In the genomic region with DNA sequence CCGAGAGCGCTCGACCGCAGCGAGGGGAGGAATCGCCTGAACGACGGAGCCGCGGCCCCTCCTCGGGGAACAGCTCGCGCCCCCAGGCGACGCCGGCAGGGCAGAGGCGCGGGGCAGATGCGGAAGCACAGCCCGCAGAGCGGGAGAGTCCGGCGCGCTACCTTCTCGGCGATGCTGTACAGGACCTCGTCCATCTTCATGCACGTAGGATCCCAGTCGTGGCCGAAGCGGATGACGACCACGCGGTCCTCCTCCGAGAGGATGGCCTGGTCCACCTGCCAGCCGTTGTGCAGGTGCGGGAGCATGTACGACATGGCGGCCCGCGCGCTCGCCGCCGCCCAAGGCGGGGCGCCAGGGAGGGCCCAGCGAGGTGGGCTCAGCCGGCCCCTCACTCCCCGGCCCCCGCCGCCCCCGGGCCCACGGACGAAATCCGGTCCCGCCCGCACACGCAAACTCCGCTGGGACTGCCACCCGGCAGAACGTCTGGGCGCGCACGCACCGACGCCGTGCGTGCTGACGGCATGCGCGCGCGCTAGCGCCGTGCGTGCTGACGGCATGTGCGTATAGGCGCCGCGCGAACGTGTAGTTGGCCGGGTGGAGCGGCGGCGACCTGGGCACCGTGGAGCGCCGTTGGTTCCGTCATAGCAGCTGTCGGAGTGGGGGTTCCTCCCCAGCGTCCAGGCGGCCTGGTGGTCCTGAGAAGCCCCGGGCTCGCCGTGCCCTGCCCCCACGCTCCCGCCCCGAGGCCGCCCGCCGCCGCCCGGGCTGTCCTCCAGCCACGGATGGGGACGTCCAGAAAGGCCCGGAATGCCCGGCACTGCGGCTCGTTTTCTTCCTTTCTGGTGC, we compare ENCODE assay signal across 8 cellular contexts. TPM values are rescaled to one million over a fixed set of nuclear protein-coding genes. Genes with fewer than 3 reads are reported as not detected.
A peak's percentile ranks its signal among the peaks of the same experiment; 100 is the strongest.
DNase-seq lines count a peak whose midpoint lies in the region; TF ChIP-seq lines count a peak whose summit lies in the region.

A gene with protein sequence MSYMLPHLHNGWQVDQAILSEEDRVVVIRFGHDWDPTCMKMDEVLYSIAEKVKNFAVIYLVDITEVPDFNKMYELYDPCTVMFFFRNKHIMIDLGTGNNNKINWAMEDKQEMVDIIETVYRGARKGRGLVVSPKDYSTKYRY (minus strand): TSS at position 485 of the 846 bp plus-strand sequence. CDS start 171 bp downstream, at position 314.

- no peak for TF ChIP-seq EP300 in SK-N-SH (IDR thresholded peaks at IDR 0.05; ENCODE audit: borderline replicate concordance in 1 of 2, low read depth in 1 of 2, low read length in 1 of 2)

- WGBS in SK-N-SH (ENCODE audit: low lambda C conversion rate): 3% methylated on average over 27 of the region's 112 CpGs
- 1 to 2% methylated on average over 13 to 104 of the region's 112 CpGs for WGBS in testis, 2 donors

- no peaks in the 10 kb centered on the region for H4K20me1 ChIP-seq in MM.1S (ENCODE audit: insufficient read depth, low read length)
- peaks cover 42% of the 10 kb centered on the region for H4K20me1 ChIP-seq in SK-N-SH (ENCODE audit: insufficient read depth)
- peaks cover 39% of the 10 kb centered on the region for H4K20me1 ChIP-seq in osteoblast (ENCODE audit: insufficient read depth, low read length)

- H3F3A ChIP-seq in MM.1S (ENCODE audit: insufficient read depth, low read length): no peaks in the 10 kb centered on the region
- peaks cover 14% of the 10 kb centered on the region for H3F3A ChIP-seq in SK-N-SH (replicated peaks; ENCODE audit: insufficient read depth)

- TF ChIP-seq CTCF in MM.1S (IDR thresholded peaks at IDR 0.05; ENCODE audit: low read length) (peak; percentile 27), SK-N-SH (IDR thresholded peaks at IDR 0.05) (0 out of 2 replicates have a peak, but pooled peaks have one; percentile 40), osteoblast (IDR thresholded peaks at IDR 0.05; ENCODE audit: extremely low read depth, low read depth, low read length) (peak; percentile 7), testis (IDR thresholded peaks at IDR 0.05) (peak in 1 of 3 experiments; percentile 16)

- H3K27ac ChIP-seq in MM.1S (ENCODE audit: low read length) (peak within 1 kb of the TSS; percentile 65; the same call in 1 of the 2 replicates), SK-N-SH (ENCODE audit: low read depth in 2 of 2, low read length in 1 of 2) (peak within 1 kb of the TSS; percentile 85 to 86), osteoblast (ENCODE audit: low read depth, low read length) (peak within 1 kb of the TSS; percentile 96), testis (peak within 1 kb of the TSS; percentile 96 to 97)

- peaks cover 50% of the 10 kb centered on the region for H3K79me2 ChIP-seq in MM.1S (ENCODE audit: low read length)
- H3K79me2 ChIP-seq in SK-N-SH (ENCODE audit: insufficient read depth): peaks cover 50% of the 10 kb centered on the region
- H3K79me2 ChIP-seq in osteoblast (ENCODE audit: insufficient read depth, low read length): peaks cover 52% of the 10 kb centered on the region

- H3K9me3 ChIP-seq in MM.1S (replicated peaks; ENCODE audit: insufficient read depth, low read length): no peaks in the 10 kb centered on the region
- no peaks in the 10 kb centered on the region for H3K9me3 ChIP-seq in SK-N-SH
- no peaks in the 10 kb centered on the region for H3K9me3 ChIP-seq in osteoblast (ENCODE audit: low read depth, low read length)
- no peaks in the 10 kb centered on the region for H3K9me3 ChIP-seq in testis

- no peak for TF ChIP-seq RAD21 in SK-N-SH (IDR thresholded peaks at IDR 0.05; ENCODE audit: low read length)

- intact Hi-C loops in testis (cut with DNase I; ENCODE audit: low total_unique reads): no loop called here

- no peaks in the 10 kb centered on the region for H3K27me3 ChIP-seq in MM.1S (replicated peaks; ENCODE audit: insufficient read depth, low read length)
- H3K27me3 ChIP-seq in SK-N-SH (ENCODE audit: insufficient read depth): no peaks in the 10 kb centered on the region
- no peaks in the 10 kb centered on the region for H3K27me3 ChIP-seq in osteoblast (ENCODE audit: insufficient read depth, low read length)
- no peaks in the 10 kb centered on the region for H3K27me3 ChIP-seq in testis

- peaks cover 12% of the 10 kb centered on the region; the same call in 1 of the 2 replicates for H3K36me3 ChIP-seq in MM.1S (replicated peaks; ENCODE audit: insufficient read depth, low read length)
- H3K36me3 ChIP-seq in SK-N-SH (replicated peaks in 1 of 2; ENCODE audit: control insufficient read depth in 1 of 2, insufficient read depth in 2 of 2, low read length in 1 of 2): peaks cover 2 to 21% of the 10 kb centered on the region in 2 experiments
- H3K36me3 ChIP-seq in osteoblast (ENCODE audit: insufficient read depth, low read length): peaks cover 25% of the 10 kb centered on the region
- H3K36me3 ChIP-seq in testis (ENCODE audit: low read depth, missing control alignments): no peaks in the 10 kb centered on the region

- H2AFZ ChIP-seq in MM.1S (ENCODE audit: low read length) (peak within 1 kb of the TSS; percentile 93), SK-N-SH (ENCODE audit: low read depth) (peak within 1 kb of the TSS; percentile 94), osteoblast (ENCODE audit: low read length) (peak within 1 kb of the TSS; percentile 91)

- POLR2A ChIA-PET in SK-N-SH (lab: Yijun Ruan, JAX): interaction anchor here (0.7 to 1.0 kb wide), 2 partner anchors 36 to 168 kb away, joined by 4 read pairs; no protein-coding TSS in a partner anchor

- CTCF ChIA-PET in SK-N-SH (lab: Yijun Ruan, JAX): interaction anchor here (1.7 kb wide), 1 partner anchor 21 kb away, joined by 4 read pairs; no protein-coding TSS in a partner anchor

- H3K4me2 ChIP-seq in MM.1S (ENCODE audit: low read depth, low read length): peak within 1 kb of the TSS; percentile 82
- H3K4me2 ChIP-seq in SK-N-SH: peak within 1 kb of the TSS; percentile 97
- peak within 1 kb of the TSS; percentile 93 for H3K4me2 ChIP-seq in osteoblast (ENCODE audit: insufficient read depth, low read length)

- H3K9ac ChIP-seq in MM.1S (ENCODE audit: low read length) (peak within 1 kb of the TSS; percentile 86), SK-N-SH (peak within 1 kb of the TSS; percentile 90)

- peak; percentile 18 for TF ChIP-seq POLR2A in testis (IDR thresholded peaks at IDR 0.05)

- peak within 1 kb of the TSS; percentile 97 for H3K4me3 ChIP-seq in GM08714 (ENCODE audit: low read length)
- H3K4me3 ChIP-seq in MM.1S (ENCODE audit: low read length): peak within 1 kb of the TSS; percentile 96
- peak within 1 kb of the TSS; percentile 74 to 97 for H3K4me3 ChIP-seq in SK-N-SH (ENCODE audit: low read depth in 2 of 2, low read length in 1 of 2)
- peak within 1 kb of the TSS; percentile 95 for H3K4me3 ChIP-seq in osteoblast (ENCODE audit: insufficient read depth, low read length)
- peak within 1 kb of the TSS; percentile 87 to 99 for H3K4me3 ChIP-seq in testis

- peak; percentile 87 for DNase-seq in HCEC 1CT
- DNase-seq in MM.1S: peak; percentile 94
- peak; percentile 92 for DNase-seq in SK-N-SH
- peak; percentile 87 for DNase-seq in activated naive CD4-positive, alpha-beta T cell treated with anti-CD3 and anti-CD28 coated beads, Interleukin-2, amount 50 U/mL, for 16 hours
- peak; percentile 86 for DNase-seq in globus pallidus (ENCODE audit: low spot score)
- DNase-seq in osteoblast (ENCODE audit: insufficient read length, low spot score, missing footprints): peak; percentile 97
- peak; percentile 91 for DNase-seq in testis

- H3K9me2 ChIP-seq in MM.1S (replicated peaks; ENCODE audit: insufficient read depth, low read length) (no peaks in the 10 kb centered on the region), SK-N-SH (no peaks in the 10 kb centered on the region)

- H3K4me1 ChIP-seq in MM.1S (ENCODE audit: low read length) (no peaks in the 10 kb centered on the region), SK-N-SH (ENCODE audit: control insufficient read depth in 1 of 2, insufficient read depth in 2 of 2, low read depth in 1 of 2, low read length in 1 of 2) (peaks cover 4 to 11% of the 10 kb centered on the region in 2 experiments; a peak in 2 of 4 replicates), osteoblast (ENCODE audit: insufficient read depth, low read length) (peaks cover 17% of the 10 kb centered on the region), testis (peaks cover 3% of the 10 kb centered on the region)

TF ChIP-seq in SK-N-SH, 30 proteins besides CTCF, POLR2A, EP300 and RAD21 (continues in another document):
- TF ChIP-seq MAX (IDR thresholded peaks at IDR 0.05; ENCODE audit: low read depth) (peak; percentile 74), SIN3A (IDR thresholded peaks at IDR 0.05; ENCODE audit: borderline replicate concordance, low read depth, low read length) (no peak; the same call in 1 of the 2 replicates), FOXM1 (IDR thresholded peaks at IDR 0.05; ENCODE audit: low read depth) (no peak), NRF1 (IDR thresholded peaks at IDR 0.05; ENCODE audit: low read depth, low read length) (peak; percentile 61), POLR2AphosphoS5 (IDR thresholded peaks at IDR 0.05; ENCODE audit: low read depth, low read length) (peak; percentile 87), USF2 (IDR thresholded peaks at IDR 0.05; ENCODE audit: borderline replicate concordance, low read depth, low read length) (no peak)

RNA-seq across cellular contexts. Expression of the gene that starts here (rescaled TPM):
- 86.9 and 158 TPM in 2 replicates for polyA plus RNA-seq in SK-N-SH (2012; rRNA removed)
- polyA plus RNA-seq in SK-N-SH (2012; cell fraction: cytosol; rRNA removed): 140 and 195 TPM in 2 replicates
- polyA plus RNA-seq in SK-N-SH (2012; cell fraction: nucleus; rRNA removed): 45.0 and 80.6 TPM in 2 replicates
- total RNA-seq in osteoblast: 53.6 and 54.6 TPM in 2 replicates
- 10 to 100 TPM; 37.4 to 47.0 TPM for total RNA-seq in testis
- polyA plus RNA-seq in testis (ENCODE audit: insufficient read depth, low read depth, low replicate concordance): 158 TPM

Comparison
In these comparisons a context has a peak if more than half of its experiments do, and no peak if none do; other contexts are left out.
1. Peak in every context shown above with its lines: DNase-seq, H3K4me3 ChIP-seq and H3K27ac ChIP-seq.